Comparison of ENCODE assay signal across 8 cellular contexts in genomic region chr4:2059726-2060577, GRCh38. TPM values are rescaled to one million over a fixed set of nuclear protein-coding genes. Genes with fewer than 3 reads are reported as not detected.
DNase-seq lines count a peak whose midpoint lies in the region; ATAC-seq and TF ChIP-seq lines count a peak whose summit lies in the region.
"Had no signal": no experiment of that assay in that cellular context is flagged by ENCODE, and none has a peak within 500 bp of the region (broad histone marks: within the 10 kb centered on the region; RNA-seq: fewer than 3 reads in every experiment).

No MANE protein-coding gene starts in this region.

- no peak overlapping the region for H3K18ac ChIP-seq in mesendoderm (ENCODE audit: low read length)

- no peaks in the 10 kb centered on the region for H3K79me2 ChIP-seq in mesendoderm (ENCODE audit: control insufficient read depth, insufficient read depth, low read length)

- H3K27ac Mint-ChIP-seq in naive thymus-derived CD8-positive, alpha-beta T cell: no peak overlapping the region

- H3K4ac ChIP-seq in mesendoderm (ENCODE audit: low read depth, low read length): no peak overlapping the region

- H2BK120ac ChIP-seq in mesendoderm (ENCODE audit: low read depth, low read length): no peak overlapping the region

- no peaks in the 10 kb centered on the region for H3K79me1 ChIP-seq in mesendoderm (ENCODE audit: low read length)

- no peak overlapping the region for H2BK15ac ChIP-seq in mesendoderm (replicated peaks; ENCODE audit: low read depth)

- POLR2A ChIA-PET in HEK293T (lab: Yijun Ruan, JAX): interaction anchor here (0.7 to 1.1 kb wide), 2 partner anchors 50 to 203 kb away, joined by 3 to 4 read pairs; no protein-coding TSS in a partner anchor
- POLR2A ChIA-PET in naive thymus-derived CD8-positive, alpha-beta T cell (lab: Charles Lee): no interaction called here

- no peaks in the 10 kb centered on the region for H3K9me3 Mint-ChIP-seq in naive thymus-derived CD8-positive, alpha-beta T cell

- H3K23ac ChIP-seq in mesendoderm (ENCODE audit: low read length): no peak overlapping the region

- peaks cover 0 to 2% (median 0%) of the 10 kb centered on the region in 3 donors for H3K36me3 Mint-ChIP-seq in naive thymus-derived CD8-positive, alpha-beta T cell

- H4K8ac ChIP-seq in mesendoderm (ENCODE audit: low read depth, low read length): no peak overlapping the region

- H4K5ac ChIP-seq in mesendoderm (ENCODE audit: low read length): no peak overlapping the region

- no peaks in the 10 kb centered on the region for H3K36me3 ChIP-seq in adipocyte (ENCODE audit: control insufficient read depth, insufficient read depth, low read length, severe bottlenecking)
- no peaks in the 10 kb centered on the region for H3K36me3 ChIP-seq in mesendoderm (ENCODE audit: control insufficient read depth, insufficient read depth, low read length)

- H3K4me3 ChIP-seq in adipocyte (ENCODE audit: low read length) (no peak overlapping the region), mesendoderm (ENCODE audit: low read length) (no peak overlapping the region)

- H3K4me1 Mint-ChIP-seq in naive thymus-derived CD8-positive, alpha-beta T cell: peaks cover 0 to 7% (median 4%) of the 10 kb centered on the region in 4 donors

- H3K27ac ChIP-seq in mesendoderm (ENCODE audit: low read depth, low read length): no peak overlapping the region

- no CpG with 5 or more reads among the region's 101 CpGs for WGBS in mesendoderm (ENCODE audit: extremely low coverage, insufficient coverage, low lambda C conversion rate)

- H3K4me3 Mint-ChIP-seq in naive thymus-derived CD8-positive, alpha-beta T cell: peak overlapping the region in 2 of 10 donors; percentile 41 to 50

- H3K4me1 ChIP-seq in adipocyte (ENCODE audit: control insufficient read depth, insufficient read depth, low read length) (no peaks in the 10 kb centered on the region), mesendoderm (ENCODE audit: control insufficient read depth, low read depth, low read length) (no peaks in the 10 kb centered on the region)

- H3K27me3 ChIP-seq in adipocyte (replicated peaks; ENCODE audit: control insufficient read depth, insufficient read depth, low read length) (peaks cover 33% of the 10 kb centered on the region), mesendoderm (ENCODE audit: insufficient read depth, low read length, poor library complexity) (peaks cover 24% of the 10 kb centered on the region)

- H3K9me3 ChIP-seq in adipocyte (ENCODE audit: control insufficient read depth, low read length): no peaks in the 10 kb centered on the region

- CTCF ChIA-PET in HEK293T (lab: Yijun Ruan, JAX): interaction anchor here (0.6 kb wide), 1 partner anchor 334 kb away, joined by 3 read pairs; no protein-coding TSS in a partner anchor

- H3K27me3 Mint-ChIP-seq in naive thymus-derived CD8-positive, alpha-beta T cell: peaks cover 17 to 37% (median 21%) of the 10 kb centered on the region in 5 donors

- peak; percentile 78 for DNase-seq in D341Med (ENCODE audit: low spot score)
- DNase-seq in HEK293T (ENCODE audit: extremely low spot score): peak; percentile 55
- peak; percentile 51 for DNase-seq in adipocyte (ENCODE audit: low read depth)
- DNase-seq in naive thymus-derived CD8-positive, alpha-beta T cell: no peak
- no peak for DNase-seq in mesendoderm

- ATAC-seq in naive thymus-derived CD8-positive, alpha-beta T cell: peak; percentile 42 to 51
- ATAC-seq in HG03342 (IDR thresholded peaks at IDR 0.05; ENCODE audit: unreplicated experiment) (no peak), HG03354 (IDR thresholded peaks at IDR 0.05; ENCODE audit: poor library complexity, severe bottlenecking, unreplicated experiment) (no peak)

- H3K56ac ChIP-seq in mesendoderm (ENCODE audit: low read length): no peak overlapping the region

- H2AK5ac ChIP-seq in mesendoderm (ENCODE audit: low read length): no peak overlapping the region

- no peak overlapping the region for H3K4me2 ChIP-seq in mesendoderm (ENCODE audit: low read length)

- no peak overlapping the region for H2BK5ac ChIP-seq in mesendoderm (ENCODE audit: low read length)

- H3K9ac ChIP-seq in adipocyte (ENCODE audit: low read length) (no peak overlapping the region), mesendoderm (ENCODE audit: low read length) (no peak overlapping the region)

TF ChIP-seq in HEK293T, 16 proteins besides CTCF, POLR2A, EP300 and RAD21:
- TF ChIP-seq TARDBP (IDR thresholded peaks at IDR 0.05): no peak
- no peak for TF ChIP-seq ZNF384 (IDR thresholded peaks at IDR 0.05)
- TF ChIP-seq FOXK2 (IDR thresholded peaks at IDR 0.05): no peak
- TF ChIP-seq FOXA1 (IDR thresholded peaks at IDR 0.05): no peak
- TF ChIP-seq PKNOX1 (IDR thresholded peaks at IDR 0.05): peak; percentile 33
TF ChIP-seq in HEK293T: peak in this region for 1.

RNA-seq across cellular contexts. Expression of gene NAT8L, which starts 0.8 kb away (rescaled TPM):
- total RNA-seq in naive thymus-derived CD8-positive, alpha-beta T cell: under 1 TPM in 1 of 2 experiments, not detected in 1; 0.05 TPM
- polyA plus RNA-seq in naive thymus-derived CD8-positive, alpha-beta T cell: not detected
- polyA plus RNA-seq in mesendoderm (2013, experiment 1 of 2): 1.2 TPM
- 1.2 TPM for polyA plus RNA-seq in mesendoderm (2013, experiment 2 of 2)
- total RNA-seq: bronchial epithelial cell had no signal

RNA-seq across cellular contexts. Expression of gene NELFA, which starts 51.2 kb away (rescaled TPM):
- 10 to 100 TPM; 46.1 to 47.9 TPM for total RNA-seq in naive thymus-derived CD8-positive, alpha-beta T cell
- 10 to 100 TPM; 20.1 to 37.8 (median 27.7) TPM for polyA plus RNA-seq in naive thymus-derived CD8-positive, alpha-beta T cell
- 40.5 TPM for polyA plus RNA-seq in mesendoderm (2013, experiment 1 of 2)
- polyA plus RNA-seq in mesendoderm (2013, experiment 2 of 2): 39.0 TPM

Comparison
In these comparisons a context has a peak if more than half of its experiments do, and no peak if none do; other contexts are left out.
1. DNase-seq: peak in D341Med (single experiment), HEK293T (single experiment) and adipocyte (single experiment); none in naive thymus-derived CD8-positive, alpha-beta T cell (0 of 10) and mesendoderm (single experiment).
2. ATAC-seq: peak in naive thymus-derived CD8-positive, alpha-beta T cell (2 of 2); none in HG03342 (single experiment) and HG03354 (single experiment).